Comparison of ENCODE assay signal across 27 cellular contexts in the genomic region with DNA sequence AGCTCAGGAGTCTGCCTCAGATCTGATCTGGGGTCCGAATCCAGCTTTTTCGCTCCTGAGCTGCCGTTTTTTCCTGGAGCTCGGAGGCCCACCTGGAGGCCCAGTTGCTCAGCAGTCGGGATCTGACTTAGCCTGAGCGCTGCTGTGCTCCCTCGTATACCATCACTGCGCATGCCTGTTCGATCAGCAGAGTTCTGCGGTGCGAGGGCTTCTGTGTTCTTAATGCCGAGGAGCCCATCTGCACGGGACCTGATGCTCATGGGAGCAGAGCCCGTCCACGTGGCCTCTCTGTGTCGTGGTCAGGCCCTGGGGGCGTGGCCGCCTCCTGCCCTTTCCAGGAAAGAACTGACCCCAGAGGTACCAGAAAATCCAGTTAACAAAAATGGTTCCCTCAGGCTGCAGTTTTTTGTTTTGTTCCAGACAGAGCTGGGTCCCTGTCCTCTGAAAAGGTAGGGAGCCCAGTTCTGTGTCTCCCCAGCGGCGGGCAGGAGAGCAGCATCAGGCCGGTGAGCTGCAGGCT.
"Had no signal": no experiment of that assay in that cellular context is flagged by ENCODE, and none has a peak within 500 bp of the region (broad histone marks: within the 10 kb centered on the region; RNA-seq: fewer than 3 reads in every experiment).

No MANE protein-coding gene starts in this region.

- H3K27ac ChIP-seq: left lung, lower lobe of right lung, neural progenitor cell, ovary, right atrium auricular region, right lobe of liver, stomach, testis, thyroid gland, transverse colon, upper lobe of left lung, vagina had no signal

- H3K27me3 Mint-ChIP-seq: naive thymus-derived CD8-positive, alpha-beta T cell; stimulated activated naive B cell treated with anti-CD40 and anti-IgM and Interleukin-4, amounts not matched to agents 10 μg/mL and 1 μg/mL and 100 μg/mL, for 72 hours had no signal

- FAIRE-seq: islet of Langerhans, kidney had no signal

- H3K9me3 Mint-ChIP-seq: immature natural killer cell; naive thymus-derived CD8-positive, alpha-beta T cell; nephron; stimulated activated naive B cell treated with anti-CD40 and anti-IgM and Interleukin-4, amounts not matched to agents 10 μg/mL and 1 μg/mL and 100 μg/mL, for 72 hours had no signal

- H3K4me3 Mint-ChIP-seq: immature natural killer cell; naive thymus-derived CD8-positive, alpha-beta T cell; nephron; neural progenitor cell; stimulated activated naive B cell treated with anti-CD40 and anti-IgM and Interleukin-4, amounts not matched to agents 10 μg/mL and 1 μg/mL and 100 μg/mL, for 72 hours had no signal

- H3K27ac Mint-ChIP-seq: immature natural killer cell; naive thymus-derived CD8-positive, alpha-beta T cell; nephron; progenitor cell of endocrine pancreas; stimulated activated naive B cell treated with anti-CD40 and anti-IgM and Interleukin-4, amounts not matched to agents 10 μg/mL and 1 μg/mL and 100 μg/mL, for 72 hours had no signal

- H3K36me3 Mint-ChIP-seq: immature natural killer cell had no signal

- H3K4me1 Mint-ChIP-seq: immature natural killer cell had no signal

- H3K4me2 ChIP-seq: neural progenitor cell, smooth muscle cell had no signal

- H2AFZ ChIP-seq: neural progenitor cell had no signal

- H3K9ac ChIP-seq: neural progenitor cell had no signal

- H3K27me3 ChIP-seq: neural progenitor cell, ovary, right atrium auricular region, right lobe of liver, testis, thyroid gland, transverse colon, upper lobe of left lung, vagina had no signal

- H3K36me3 ChIP-seq: left lung, lower lobe of right lung, neural progenitor cell, ovary, right atrium auricular region, right lobe of liver, transverse colon, vagina had no signal

- DNase-seq: hypothalamus; immature natural killer cell; kidney; left colon; lower lobe of right lung; mammary epithelial cell; mesenchymal stem cell; naive thymus-derived CD8-positive, alpha-beta T cell; ovary; right lobe of liver; stimulated activated CD4-positive, alpha-beta T cell treated with anti-CD3 and anti-CD28 coated beads, Interleukin-2, amount 100 ng/mL, for 24 hours; stimulated activated CD4-positive, alpha-beta T cell treated with anti-CD3 and anti-CD28 coated beads, Interleukin-4, amount 100 ng/mL, for 1 hour; stimulated activated naive B cell treated with anti-CD40 and anti-IgM and Interleukin-4, amounts not matched to agents 10 μg/mL and 1 μg/mL and 100 μg/mL, for 72 hours; stimulated activated naive CD8-positive, alpha-beta T cell treated with anti-CD3 and anti-CD28 coated beads, Interleukin-15, Interleukin-2, amounts not matched to agents 100 U/mL and 50 U/mL, for 24 hours; stomach; testis; thyroid gland; transverse colon had no signal

- H3K4me1 ChIP-seq: lower lobe of right lung, testis, thyroid gland, transverse colon had no signal

- H3K9me3 ChIP-seq: left lung, lower lobe of right lung, ovary, right atrium auricular region, right lobe of liver, stomach, testis, thyroid gland, transverse colon, upper lobe of left lung, vagina had no signal

- H3K4me3 ChIP-seq: left lung, lower lobe of right lung, neural progenitor cell, ovary, right atrium auricular region, right lobe of liver, smooth muscle cell, stomach, testis, thyroid gland, transverse colon, upper lobe of left lung, vagina had no signal
